Comparison of ENCODE assay signal across 8 cellular contexts in the genomic region with DNA sequence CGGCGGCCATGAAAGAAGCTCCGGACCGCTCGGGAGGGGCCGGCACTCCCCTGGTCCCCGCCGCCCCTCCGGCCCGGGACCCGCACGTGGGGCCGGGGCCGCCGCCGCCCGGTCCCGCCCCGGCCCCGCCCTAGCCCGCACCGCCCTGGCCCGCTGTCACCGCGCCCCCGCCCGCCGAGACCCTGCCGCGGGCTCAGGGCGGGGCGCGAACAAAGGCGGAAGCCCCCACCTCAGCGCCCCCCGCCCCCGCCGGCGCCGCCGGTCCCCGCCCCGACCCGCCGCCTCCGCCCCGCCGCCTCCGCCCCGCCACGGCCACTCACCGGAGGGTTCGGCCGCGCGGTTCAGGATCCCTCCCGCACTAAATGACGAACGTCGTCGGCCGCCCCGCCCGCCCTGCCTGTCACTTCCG. TPM values are rescaled to one million over a fixed set of nuclear protein-coding genes. Genes with fewer than 3 reads are reported as not detected.
DNase-seq lines count a peak whose midpoint lies in the region; ATAC-seq, FAIRE-seq and TF ChIP-seq lines count a peak whose summit lies in the region.

A gene (minus strand): TSS at position 360 of the 409 bp plus-strand sequence. CDS start 1,407 bp downstream, outside the sequence.

- peak; percentile 46 for FAIRE-seq in HTR-8/SVneo (lab: Jason Lieb, UNC)

- peak within 1 kb of the TSS; percentile 91 for H3K27ac ChIP-seq in substantia nigra (ENCODE audit: low read depth, low read length, poor library complexity, severe bottlenecking)

- DNase-seq in activated naive CD4-positive, alpha-beta T cell treated with anti-CD3 and anti-CD28 coated beads, Interleukin-2, amount 10 ng/mL, durations not matched to agents 7 days and 5 days = no peak
- no peak for DNase-seq in activated naive CD4-positive, alpha-beta T cell treated with Interleukin-2 at 50 U/mL for 16 hours
- no peak for DNase-seq in HTR-8/SVneo (ENCODE audit: insufficient read length, low spot score)
- no peak for DNase-seq in MCF 10A (ENCODE audit: unreplicated experiment)
- no peak for DNase-seq in left lobe of liver (ENCODE audit: low spot score)
- peak in 1 of 49 donors; percentile 96 for DNase-seq in substantia nigra (lab: John Stamatoyannopoulos, UW)
- DNase-seq in NCI-H2196 (lab: John Stamatoyannopoulos, UW; ENCODE audit: unreplicated experiment) = no peak
- DNase-seq in DMS153 treated with DMSO at 0.1 percent for 48 hours (lab: John Stamatoyannopoulos, UW; ENCODE audit: unreplicated experiment) = no peak

- TF ChIP-seq CTCF in MCF 10A (IDR thresholded peaks at IDR 0.05; ENCODE audit: unreplicated experiment) = no peak

- POLR2A ChIA-PET in MCF 10A (lab: Yijun Ruan, JAX) = interaction anchor here (0.6 to 4.1 kb wide), 9 partner anchors 9 to 318 kb away, joined by 3 to 27 read pairs (median 14); a partner anchor contains a TSS

- peak within 1 kb of the TSS; percentile 88 for H3K4me3 Mint-ChIP-seq in activated naive CD4-positive, alpha-beta T cell treated with anti-CD3 and anti-CD28 coated beads, Interleukin-2, amount 10 ng/mL, durations not matched to agents 7 days and 5 days
- peak within 1 kb of the TSS; percentile 78 for H3K4me3 Mint-ChIP-seq in MCF 10A (ENCODE audit: unreplicated experiment)

- intact Hi-C loops in MCF 10A (cut with micrococcal nuclease) = no loop called here

- no TSS peak for BruUV-seq in MCF 10A (replicated peaks; lab: Mats Ljungman, UMichigan)

- H3K36me3 Mint-ChIP-seq in activated naive CD4-positive, alpha-beta T cell treated with anti-CD3 and anti-CD28 coated beads, Interleukin-2, amount 10 ng/mL, durations not matched to agents 7 days and 5 days = peaks cover 24% of the 10 kb centered on the region
- peaks cover 58% of the 10 kb centered on the region for H3K36me3 Mint-ChIP-seq in MCF 10A (ENCODE audit: insufficient read depth, unreplicated experiment)

- ATAC-seq in left lobe of liver = peak; percentile 50

- H3K9me3 Mint-ChIP-seq in activated naive CD4-positive, alpha-beta T cell treated with anti-CD3 and anti-CD28 coated beads, Interleukin-2, amount 10 ng/mL, durations not matched to agents 7 days and 5 days = no peaks in the 10 kb centered on the region
- H3K9me3 Mint-ChIP-seq in MCF 10A (ENCODE audit: unreplicated experiment) = no peaks in the 10 kb centered on the region

- peaks cover 56% of the 10 kb centered on the region for H3K4me1 Mint-ChIP-seq in activated naive CD4-positive, alpha-beta T cell treated with anti-CD3 and anti-CD28 coated beads, Interleukin-2, amount 10 ng/mL, durations not matched to agents 7 days and 5 days
- peaks cover 18% of the 10 kb centered on the region for H3K4me1 Mint-ChIP-seq in MCF 10A (ENCODE audit: insufficient read depth, unreplicated experiment)

- peak within 1 kb of the TSS; percentile 97 for H3K27ac Mint-ChIP-seq in activated naive CD4-positive, alpha-beta T cell treated with anti-CD3 and anti-CD28 coated beads, Interleukin-2, amount 10 ng/mL, durations not matched to agents 7 days and 5 days
- peak within 1 kb of the TSS; percentile 88 for H3K27ac Mint-ChIP-seq in MCF 10A (ENCODE audit: low read depth, unreplicated experiment)

- H3K27me3 Mint-ChIP-seq in activated naive CD4-positive, alpha-beta T cell treated with anti-CD3 and anti-CD28 coated beads, Interleukin-2, amount 10 ng/mL, durations not matched to agents 7 days and 5 days = no peaks in the 10 kb centered on the region
- H3K27me3 Mint-ChIP-seq in MCF 10A (ENCODE audit: insufficient read depth, unreplicated experiment) = no peaks in the 10 kb centered on the region

- CTCF ChIA-PET in activated naive CD4-positive, alpha-beta T cell treated with anti-CD3 and anti-CD28 coated beads, Interleukin-2, amount 10 ng/mL, durations not matched to agents 7 days and 5 days (lab: Charles Lee) = no interaction called here
- CTCF ChIA-PET in MCF 10A (lab: Yijun Ruan, JAX) = no interaction called here

RNA-seq across cellular contexts. Expression of the gene that starts here (rescaled TPM):
- 271 and 324 TPM in 2 replicates for total RNA-seq in MCF 10A (2022)
- 109 TPM for total RNA-seq in left lobe of liver
